ENCODE assay signal across 8 cellular contexts in genomic region chr18:36825526-36825925, GRCh38.
"Had no signal": no experiment of that assay in that cellular context is flagged by ENCODE, and none has a peak within 500 bp of the region (broad histone marks: within the 10 kb centered on the region; RNA-seq: fewer than 3 reads in every experiment).

No MANE protein-coding gene starts in this region.

- ATAC-seq: GM12878 had no signal

- DNase-seq: GDM1, GF-D8 had no signal

- FAIRE-seq: G401.6, GM12878, GM12891, GM12892, GM18507, GM19239 had no signal

- H3K4me3 ChIP-seq: GM12878 had no signal
